Comparison of ENCODE assay signal across 1 cellular context in genomic region chr6:43910638-43911353, GRCh38.
TF ChIP-seq lines count a peak whose summit lies in the region.

No MANE protein-coding gene starts in this region.

TF ChIP-seq in K562, 482 proteins besides CTCF, POLR2A, EP300 and RAD21 (continued from another document and continues in another):
- TF ChIP-seq, protein P1, sequence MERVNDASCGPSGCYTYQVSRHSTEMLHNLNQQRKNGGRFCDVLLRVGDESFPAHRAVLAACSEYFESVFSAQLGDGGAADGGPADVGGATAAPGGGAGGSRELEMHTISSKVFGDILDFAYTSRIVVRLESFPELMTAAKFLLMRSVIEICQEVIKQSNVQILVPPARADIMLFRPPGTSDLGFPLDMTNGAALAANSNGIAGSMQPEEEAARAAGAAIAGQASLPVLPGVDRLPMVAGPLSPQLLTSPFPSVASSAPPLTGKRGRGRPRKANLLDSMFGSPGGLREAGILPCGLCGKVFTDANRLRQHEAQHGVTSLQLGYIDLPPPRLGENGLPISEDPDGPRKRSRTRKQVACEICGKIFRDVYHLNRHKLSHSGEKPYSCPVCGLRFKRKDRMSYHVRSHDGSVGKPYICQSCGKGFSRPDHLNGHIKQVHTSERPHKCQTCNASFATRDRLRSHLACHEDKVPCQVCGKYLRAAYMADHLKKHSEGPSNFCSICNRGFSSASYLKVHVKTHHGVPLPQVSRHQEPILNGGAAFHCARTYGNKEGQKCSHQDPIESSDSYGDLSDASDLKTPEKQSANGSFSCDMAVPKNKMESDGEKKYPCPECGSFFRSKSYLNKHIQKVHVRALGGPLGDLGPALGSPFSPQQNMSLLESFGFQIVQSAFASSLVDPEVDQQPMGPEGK (CRISPR knock-in tag; IDR thresholded peaks at IDR 0.05; ENCODE audit: borderline replicate concordance), result peak; percentile 86
- no peak for TF ChIP-seq CHCHD3 (CRISPR knock-in tag; IDR thresholded peaks at IDR 0.05)
- no peak for TF ChIP-seq OTX1 (CRISPR knock-in tag; IDR thresholded peaks at IDR 0.05)
- TF ChIP-seq SRF (CRISPR knock-in tag; IDR thresholded peaks at IDR 0.05), result 0 out of 4 replicates have a peak, but pooled peaks of 1 of the 2 experiments have one; percentile 29
- no peak for TF ChIP-seq SUPT5H (IDR thresholded peaks at IDR 0.05)
- TF ChIP-seq KAT7 (CRISPR knock-in tag; IDR thresholded peaks at IDR 0.05; ENCODE audit: borderline replicate concordance), result no peak
- TF ChIP-seq SIN3A (IDR thresholded peaks at IDR 0.05; ENCODE audit: borderline replicate concordance in 2 of 2, control insufficient read depth in 1 of 2, low read depth in 2 of 2, low read length in 2 of 2), result no peak
- TF ChIP-seq, protein P2, sequence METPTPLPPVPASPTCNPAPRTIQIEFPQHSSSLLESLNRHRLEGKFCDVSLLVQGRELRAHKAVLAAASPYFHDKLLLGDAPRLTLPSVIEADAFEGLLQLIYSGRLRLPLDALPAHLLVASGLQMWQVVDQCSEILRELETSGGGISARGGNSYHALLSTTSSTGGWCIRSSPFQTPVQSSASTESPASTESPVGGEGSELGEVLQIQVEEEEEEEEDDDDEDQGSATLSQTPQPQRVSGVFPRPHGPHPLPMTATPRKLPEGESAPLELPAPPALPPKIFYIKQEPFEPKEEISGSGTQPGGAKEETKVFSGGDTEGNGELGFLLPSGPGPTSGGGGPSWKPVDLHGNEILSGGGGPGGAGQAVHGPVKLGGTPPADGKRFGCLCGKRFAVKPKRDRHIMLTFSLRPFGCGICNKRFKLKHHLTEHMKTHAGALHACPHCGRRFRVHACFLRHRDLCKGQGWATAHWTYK (CRISPR knock-in tag; IDR thresholded peaks at IDR 0.05), result no peak; the same call in 1 of the 2 replicates
- peak; percentile 85 for TF ChIP-seq HSF4 (CRISPR knock-in tag; IDR thresholded peaks at IDR 0.05; ENCODE audit: borderline replicate concordance)
- TF ChIP-seq ZNF41 (CRISPR knock-in tag; conservative IDR thresholded peaks at IDR 0.05), result peak; percentile 71; the same call in 1 of the 2 replicates
- TF ChIP-seq ARID3A (IDR thresholded peaks at IDR 0.05; ENCODE audit: borderline replicate concordance, low read depth, low read length), result no peak
- no peak for TF ChIP-seq RUNX1 (IDR thresholded peaks at IDR 0.05; ENCODE audit: low read depth)
- TF ChIP-seq CBFA2T2 (conservative IDR thresholded peaks at IDR 0.05), result no peak
- TF ChIP-seq ZNF280A (IDR thresholded peaks at IDR 0.05; ENCODE audit: low read depth, partially characterized antibody), result no peak
- no peak for TF ChIP-seq RBBP5 (IDR thresholded peaks at IDR 0.05; ENCODE audit: borderline replicate concordance, insufficient read depth, low read length, poor library complexity, severe bottlenecking)
- peak; percentile 58 for TF ChIP-seq PTTG1 (tag; IDR thresholded peaks at IDR 0.05; ENCODE audit: low read depth)
- no peak for TF ChIP-seq TAF15 (IDR thresholded peaks at IDR 0.05; ENCODE audit: low read depth, low read length)
- TF ChIP-seq THRB (CRISPR knock-in tag; conservative IDR thresholded peaks at IDR 0.05), result no peak
- TF ChIP-seq, protein P3, sequence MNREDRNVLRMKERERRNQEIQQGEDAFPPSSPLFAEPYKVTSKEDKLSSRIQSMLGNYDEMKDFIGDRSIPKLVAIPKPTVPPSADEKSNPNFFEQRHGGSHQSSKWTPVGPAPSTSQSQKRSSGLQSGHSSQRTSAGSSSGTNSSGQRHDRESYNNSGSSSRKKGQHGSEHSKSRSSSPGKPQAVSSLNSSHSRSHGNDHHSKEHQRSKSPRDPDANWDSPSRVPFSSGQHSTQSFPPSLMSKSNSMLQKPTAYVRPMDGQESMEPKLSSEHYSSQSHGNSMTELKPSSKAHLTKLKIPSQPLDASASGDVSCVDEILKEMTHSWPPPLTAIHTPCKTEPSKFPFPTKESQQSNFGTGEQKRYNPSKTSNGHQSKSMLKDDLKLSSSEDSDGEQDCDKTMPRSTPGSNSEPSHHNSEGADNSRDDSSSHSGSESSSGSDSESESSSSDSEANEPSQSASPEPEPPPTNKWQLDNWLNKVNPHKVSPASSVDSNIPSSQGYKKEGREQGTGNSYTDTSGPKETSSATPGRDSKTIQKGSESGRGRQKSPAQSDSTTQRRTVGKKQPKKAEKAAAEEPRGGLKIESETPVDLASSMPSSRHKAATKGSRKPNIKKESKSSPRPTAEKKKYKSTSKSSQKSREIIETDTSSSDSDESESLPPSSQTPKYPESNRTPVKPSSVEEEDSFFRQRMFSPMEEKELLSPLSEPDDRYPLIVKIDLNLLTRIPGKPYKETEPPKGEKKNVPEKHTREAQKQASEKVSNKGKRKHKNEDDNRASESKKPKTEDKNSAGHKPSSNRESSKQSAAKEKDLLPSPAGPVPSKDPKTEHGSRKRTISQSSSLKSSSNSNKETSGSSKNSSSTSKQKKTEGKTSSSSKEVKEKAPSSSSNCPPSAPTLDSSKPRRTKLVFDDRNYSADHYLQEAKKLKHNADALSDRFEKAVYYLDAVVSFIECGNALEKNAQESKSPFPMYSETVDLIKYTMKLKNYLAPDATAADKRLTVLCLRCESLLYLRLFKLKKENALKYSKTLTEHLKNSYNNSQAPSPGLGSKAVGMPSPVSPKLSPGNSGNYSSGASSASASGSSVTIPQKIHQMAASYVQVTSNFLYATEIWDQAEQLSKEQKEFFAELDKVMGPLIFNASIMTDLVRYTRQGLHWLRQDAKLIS (CRISPR knock-in tag; IDR thresholded peaks at IDR 0.05), result peak; percentile 62; the same call in 1 of the 2 replicates
- TF ChIP-seq BRF1 (IDR thresholded peaks at IDR 0.05; ENCODE audit: borderline replicate concordance, extremely low read depth, insufficient read length), result no peak
- TF ChIP-seq ZNF583 (CRISPR knock-in tag; IDR thresholded peaks at IDR 0.05), result peak; percentile 11; the same call in 1 of the 2 replicates
- peak; percentile 77 for TF ChIP-seq CXXC5 (CRISPR knock-in tag; IDR thresholded peaks at IDR 0.05)
- TF ChIP-seq JUND (IDR thresholded peaks at IDR 0.05; ENCODE audit: borderline replicate concordance, low read depth, low read length), result peak; percentile 97
- peak; percentile 92; the same call in 1 of the 3 replicates for TF ChIP-seq JUND (tag; IDR thresholded peaks at IDR 0.05; ENCODE audit: borderline replicate concordance, low read depth, low read length)
- TF ChIP-seq HMG20B (CRISPR knock-in tag; IDR thresholded peaks at IDR 0.05), result peak; percentile 19; the same call in 1 of the 2 replicates
- TF ChIP-seq NCOA6 (IDR thresholded peaks at IDR 0.05), result no peak
- no peak for TF ChIP-seq ZNF512 (tag; IDR thresholded peaks at IDR 0.05)
- no peak for TF ChIP-seq ZNF133 (CRISPR knock-in tag; IDR thresholded peaks at IDR 0.05)
- TF ChIP-seq ZFPM2 (CRISPR knock-in tag; IDR thresholded peaks at IDR 0.05), result no peak
- TF ChIP-seq MXI1 (IDR thresholded peaks at IDR 0.05; ENCODE audit: low read depth, low read length), result no peak
- TF ChIP-seq, protein P4, sequence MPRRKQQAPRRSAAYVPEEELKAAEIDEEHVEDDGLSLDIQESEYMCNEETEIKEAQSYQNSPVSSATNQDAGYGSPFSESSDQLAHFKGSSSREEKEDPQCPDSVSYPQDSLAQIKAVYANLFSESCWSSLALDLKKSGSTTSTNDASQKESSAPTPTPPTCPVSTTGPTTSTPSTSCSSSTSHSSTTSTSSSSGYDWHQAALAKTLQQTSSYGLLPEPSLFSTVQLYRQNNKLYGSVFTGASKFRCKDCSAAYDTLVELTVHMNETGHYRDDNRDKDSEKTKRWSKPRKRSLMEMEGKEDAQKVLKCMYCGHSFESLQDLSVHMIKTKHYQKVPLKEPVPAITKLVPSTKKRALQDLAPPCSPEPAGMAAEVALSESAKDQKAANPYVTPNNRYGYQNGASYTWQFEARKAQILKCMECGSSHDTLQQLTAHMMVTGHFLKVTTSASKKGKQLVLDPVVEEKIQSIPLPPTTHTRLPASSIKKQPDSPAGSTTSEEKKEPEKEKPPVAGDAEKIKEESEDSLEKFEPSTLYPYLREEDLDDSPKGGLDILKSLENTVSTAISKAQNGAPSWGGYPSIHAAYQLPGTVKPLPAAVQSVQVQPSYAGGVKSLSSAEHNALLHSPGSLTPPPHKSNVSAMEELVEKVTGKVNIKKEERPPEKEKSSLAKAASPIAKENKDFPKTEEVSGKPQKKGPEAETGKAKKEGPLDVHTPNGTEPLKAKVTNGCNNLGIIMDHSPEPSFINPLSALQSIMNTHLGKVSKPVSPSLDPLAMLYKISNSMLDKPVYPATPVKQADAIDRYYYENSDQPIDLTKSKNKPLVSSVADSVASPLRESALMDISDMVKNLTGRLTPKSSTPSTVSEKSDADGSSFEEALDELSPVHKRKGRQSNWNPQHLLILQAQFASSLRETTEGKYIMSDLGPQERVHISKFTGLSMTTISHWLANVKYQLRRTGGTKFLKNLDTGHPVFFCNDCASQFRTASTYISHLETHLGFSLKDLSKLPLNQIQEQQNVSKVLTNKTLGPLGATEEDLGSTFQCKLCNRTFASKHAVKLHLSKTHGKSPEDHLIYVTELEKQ (CRISPR knock-in tag; IDR thresholded peaks at IDR 0.05), result 0 out of 2 replicates have a peak, but pooled peaks have one; percentile 23
- TF ChIP-seq SREBF2 (CRISPR knock-in tag; IDR thresholded peaks at IDR 0.05), result no peak
- TF ChIP-seq, protein P5, sequence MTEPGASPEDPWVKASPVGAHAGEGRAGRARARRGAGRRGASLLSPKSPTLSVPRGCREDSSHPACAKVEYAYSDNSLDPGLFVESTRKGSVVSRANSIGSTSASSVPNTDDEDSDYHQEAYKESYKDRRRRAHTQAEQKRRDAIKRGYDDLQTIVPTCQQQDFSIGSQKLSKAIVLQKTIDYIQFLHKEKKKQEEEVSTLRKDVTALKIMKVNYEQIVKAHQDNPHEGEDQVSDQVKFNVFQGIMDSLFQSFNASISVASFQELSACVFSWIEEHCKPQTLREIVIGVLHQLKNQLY (CRISPR knock-in tag; conservative IDR thresholded peaks at IDR 0.05), result no peak
- TF ChIP-seq ZNF311 (CRISPR knock-in tag; IDR thresholded peaks at IDR 0.05), result no peak
- TF ChIP-seq ZNF584 (CRISPR knock-in tag; IDR thresholded peaks at IDR 0.05; ENCODE audit: low read depth), result peak; percentile 88
- TF ChIP-seq, protein P6, sequence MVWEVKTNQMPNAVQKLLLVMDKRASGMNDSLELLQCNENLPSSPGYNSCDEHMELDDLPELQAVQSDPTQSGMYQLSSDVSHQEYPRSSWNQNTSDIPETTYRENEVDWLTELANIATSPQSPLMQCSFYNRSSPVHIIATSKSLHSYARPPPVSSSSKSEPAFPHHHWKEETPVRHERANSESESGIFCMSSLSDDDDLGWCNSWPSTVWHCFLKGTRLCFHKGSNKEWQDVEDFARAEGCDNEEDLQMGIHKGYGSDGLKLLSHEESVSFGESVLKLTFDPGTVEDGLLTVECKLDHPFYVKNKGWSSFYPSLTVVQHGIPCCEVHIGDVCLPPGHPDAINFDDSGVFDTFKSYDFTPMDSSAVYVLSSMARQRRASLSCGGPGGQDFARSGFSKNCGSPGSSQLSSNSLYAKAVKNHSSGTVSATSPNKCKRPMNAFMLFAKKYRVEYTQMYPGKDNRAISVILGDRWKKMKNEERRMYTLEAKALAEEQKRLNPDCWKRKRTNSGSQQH (CRISPR knock-in tag; IDR thresholded peaks at IDR 0.05), result no peak
- 0 out of 2 replicates have a peak, but pooled peaks have one; percentile 14 for TF ChIP-seq CREB5 (CRISPR knock-in tag; IDR thresholded peaks at IDR 0.05)
- TF ChIP-seq ZNF644 (tag; IDR thresholded peaks at IDR 0.05; ENCODE audit: low read depth), result peak; percentile 88
- no peak; the same call in 1 of the 2 replicates for TF ChIP-seq ZNF134 (CRISPR knock-in tag; conservative IDR thresholded peaks at IDR 0.05)
